Comparison of ENCODE assay signal across 17 cellular contexts in the genomic region with DNA sequence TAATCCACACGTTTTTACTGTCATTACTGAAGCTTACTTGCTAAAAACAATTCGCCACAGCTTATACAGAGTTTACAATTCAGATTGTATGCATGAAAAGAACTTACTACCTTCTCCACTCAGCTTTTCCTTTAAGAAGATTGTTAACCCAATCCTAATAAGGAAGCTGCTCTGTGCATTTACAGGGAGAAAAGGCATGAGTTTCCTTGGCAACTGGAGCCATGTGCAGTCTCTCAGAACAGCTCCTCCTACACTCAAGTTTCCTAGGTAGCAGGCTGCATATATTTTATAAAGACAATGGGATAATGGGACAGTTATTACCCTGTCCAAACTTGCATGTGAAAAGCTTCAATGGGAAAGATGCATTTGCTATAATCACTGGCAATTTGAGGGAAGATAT.
DNase-seq lines count a peak whose midpoint lies in the region; TF ChIP-seq lines count a peak whose summit lies in the region.
"Had no signal": no experiment of that assay in that cellular context is flagged by ENCODE, and none has a peak within 500 bp of the region (broad histone marks: within the 10 kb centered on the region; RNA-seq: fewer than 3 reads in every experiment).

No MANE protein-coding gene starts in this region.

- H3K9me3 ChIP-seq in prostate gland = no peaks in the 10 kb centered on the region
- H3K9me3 ChIP-seq: esophagus muscularis mucosa, upper lobe of right lung had no signal

- intact Hi-C loops in prostate gland (cut with DNase I) = no loop called here
- intact Hi-C loops in activated CD4-positive, alpha-beta memory T cell treated with anti-CD3 and anti-CD28 coated beads for 36 hours (cut with micrococcal nuclease) = no loop called here
- intact Hi-C loops in activated T-helper 2 cell treated with anti-CD3 and anti-CD28 coated beads, Interferon-gamma antibody, Interleukin-2, Interleukin-4, amounts not matched to agents 10 μg/mL and 5 μg/mL and 100 μg/mL, durations not matched to agents 14 hours and 24 hours and 36 hours (cut with micrococcal nuclease) = no loop called here

- no peak overlapping the region for H3K4me3 Mint-ChIP-seq in endothelial cell (ENCODE audit: unreplicated experiment)
- no peak overlapping the region for H3K4me3 Mint-ChIP-seq in activated CD4-positive, alpha-beta memory T cell treated with anti-CD3 and anti-CD28 coated beads for 36 hours
- H3K4me3 Mint-ChIP-seq in activated T-helper 2 cell treated with anti-CD3 and anti-CD28 coated beads, Interferon-gamma antibody, Interleukin-2, Interleukin-4, amounts not matched to agents 10 μg/mL and 5 μg/mL and 100 μg/mL, durations not matched to agents 14 hours and 24 hours and 36 hours (ENCODE audit: low read depth) = no peak overlapping the region
- H3K4me3 Mint-ChIP-seq: activated CD4-positive, alpha-beta T cell treated with anti-CD3 and anti-CD28 coated beads, Interleukin-2, amount 10 ng/mL, durations not matched to agents 24 days and 14 days; naive thymus-derived CD8-positive, alpha-beta T cell had no signal

- CTCF ChIA-PET in activated CD4-positive, alpha-beta memory T cell treated with anti-CD3 and anti-CD28 coated beads for 36 hours (lab: Charles Lee) = no interaction called here

- no peak overlapping the region for H3K27ac ChIP-seq in prostate gland
- H3K27ac ChIP-seq: esophagus muscularis mucosa, spleen, upper lobe of right lung had no signal

- no peak for TF ChIP-seq CTCF in endothelial cell (IDR thresholded peaks at IDR 0.05; ENCODE audit: unreplicated experiment)
- TF ChIP-seq CTCF in prostate gland (IDR thresholded peaks at IDR 0.05) = no peak

- H3K36me3 Mint-ChIP-seq in endothelial cell (ENCODE audit: low read depth, unreplicated experiment) = no peaks in the 10 kb centered on the region
- H3K36me3 Mint-ChIP-seq in activated CD4-positive, alpha-beta memory T cell treated with anti-CD3 and anti-CD28 coated beads for 36 hours = no peaks in the 10 kb centered on the region
- no peaks in the 10 kb centered on the region for H3K36me3 Mint-ChIP-seq in activated T-helper 2 cell treated with anti-CD3 and anti-CD28 coated beads, Interferon-gamma antibody, Interleukin-2, Interleukin-4, amounts not matched to agents 10 μg/mL and 5 μg/mL and 100 μg/mL, durations not matched to agents 14 hours and 24 hours and 36 hours (ENCODE audit: low read depth)
- H3K36me3 Mint-ChIP-seq: naive thymus-derived CD8-positive, alpha-beta T cell had no signal

- no peaks in the 10 kb centered on the region for H3K27me3 ChIP-seq in prostate gland (replicated peaks; ENCODE audit: insufficient read depth)
- H3K27me3 ChIP-seq: esophagus muscularis mucosa, spleen, upper lobe of right lung had no signal

- no peaks in the 10 kb centered on the region for H3K4me1 ChIP-seq in prostate gland (replicated peaks)
- H3K4me1 ChIP-seq: esophagus muscularis mucosa, spleen, upper lobe of right lung had no signal

- 16% methylated on average over 2 of the region's 2 CpGs for WGBS in prostate gland

- H3K27ac Mint-ChIP-seq in endothelial cell (ENCODE audit: unreplicated experiment) = no peak overlapping the region
- H3K27ac Mint-ChIP-seq in activated CD4-positive, alpha-beta memory T cell treated with anti-CD3 and anti-CD28 coated beads for 36 hours = no peak overlapping the region
- no peak overlapping the region for H3K27ac Mint-ChIP-seq in activated T-helper 2 cell treated with anti-CD3 and anti-CD28 coated beads, Interferon-gamma antibody, Interleukin-2, Interleukin-4, amounts not matched to agents 10 μg/mL and 5 μg/mL and 100 μg/mL, durations not matched to agents 14 hours and 24 hours and 36 hours
- H3K27ac Mint-ChIP-seq: activated CD4-positive, alpha-beta T cell treated with anti-CD3 and anti-CD28 coated beads, Interleukin-2, amount 10 ng/mL, durations not matched to agents 24 days and 14 days; naive thymus-derived CD8-positive, alpha-beta T cell had no signal

- H3K4me3 ChIP-seq in prostate gland = no peak overlapping the region
- H3K4me3 ChIP-seq: esophagus muscularis mucosa, spleen, upper lobe of right lung had no signal

- no peaks in the 10 kb centered on the region for H3K36me3 ChIP-seq in prostate gland
- H3K36me3 ChIP-seq: esophagus muscularis mucosa, spleen, upper lobe of right lung had no signal

- POLR2A ChIA-PET in activated CD4-positive, alpha-beta memory T cell treated with anti-CD3 and anti-CD28 coated beads for 36 hours (lab: Charles Lee) = no interaction called here

- DNase-seq in DMS153 (lab: John Stamatoyannopoulos, UW) = peak; percentile 6
- DNase-seq in DMS153 treated with DMSO at 0.1 percent for 48 hours (lab: John Stamatoyannopoulos, UW; ENCODE audit: unreplicated experiment) = no peak
- peak; percentile 57 to 86 for DNase-seq in NCI-H2081 (lab: John Stamatoyannopoulos, UW)
- DNase-seq in endothelial cell (ENCODE audit: low spot score) = peak; percentile 17
- DNase-seq in non-pigmented ciliary epithelial cell (ENCODE audit: low read depth) = peak; percentile 6
- no peak for DNase-seq in prostate gland (ENCODE audit: low spot score)
- no peak for DNase-seq in activated CD4-positive, alpha-beta memory T cell treated with anti-CD3 and anti-CD28 coated beads for 36 hours
- no peak for DNase-seq in activated T-helper 2 cell treated with anti-CD3 and anti-CD28 coated beads, Interferon-gamma antibody, Interleukin-2, Interleukin-4, amounts not matched to agents 10 μg/mL and 5 μg/mL and 100 μg/mL, durations not matched to agents 14 hours and 24 hours and 36 hours (ENCODE audit: low spot score)
- DNase-seq: 8988T; activated CD4-positive, alpha-beta T cell treated with anti-CD3 and anti-CD28 coated beads, Interleukin-2, amount 10 ng/mL, durations not matched to agents 24 days and 14 days; activated gamma-delta T cell treated with Interleukin-2 at 50 U/mL for 16 hours; islet precursor cell; naive thymus-derived CD8-positive, alpha-beta T cell; spleen; T-helper 1 cell; upper lobe of right lung had no signal

- no peaks in the 10 kb centered on the region for H3K4me1 Mint-ChIP-seq in endothelial cell (ENCODE audit: unreplicated experiment)
- H3K4me1 Mint-ChIP-seq in activated CD4-positive, alpha-beta memory T cell treated with anti-CD3 and anti-CD28 coated beads for 36 hours (ENCODE audit: low read depth) = no peaks in the 10 kb centered on the region
- H3K4me1 Mint-ChIP-seq in activated T-helper 2 cell treated with anti-CD3 and anti-CD28 coated beads, Interferon-gamma antibody, Interleukin-2, Interleukin-4, amounts not matched to agents 10 μg/mL and 5 μg/mL and 100 μg/mL, durations not matched to agents 14 hours and 24 hours and 36 hours (ENCODE audit: low read depth) = no peaks in the 10 kb centered on the region
- H3K4me1 Mint-ChIP-seq: activated CD4-positive, alpha-beta T cell treated with anti-CD3 and anti-CD28 coated beads, Interleukin-2, amount 10 ng/mL, durations not matched to agents 24 days and 14 days; naive thymus-derived CD8-positive, alpha-beta T cell had no signal

- H3K9me3 Mint-ChIP-seq in endothelial cell (ENCODE audit: unreplicated experiment) = no peaks in the 10 kb centered on the region
- peaks cover 2% of the 10 kb centered on the region for H3K9me3 Mint-ChIP-seq in activated CD4-positive, alpha-beta memory T cell treated with anti-CD3 and anti-CD28 coated beads for 36 hours
- peaks cover 5% of the 10 kb centered on the region for H3K9me3 Mint-ChIP-seq in activated T-helper 2 cell treated with anti-CD3 and anti-CD28 coated beads, Interferon-gamma antibody, Interleukin-2, Interleukin-4, amounts not matched to agents 10 μg/mL and 5 μg/mL and 100 μg/mL, durations not matched to agents 14 hours and 24 hours and 36 hours
- H3K9me3 Mint-ChIP-seq: activated CD4-positive, alpha-beta T cell treated with anti-CD3 and anti-CD28 coated beads, Interleukin-2, amount 10 ng/mL, durations not matched to agents 24 days and 14 days had no signal

- TF ChIP-seq POLR2A in prostate gland (IDR thresholded peaks at IDR 0.05) = no peak

- H3K27me3 Mint-ChIP-seq in endothelial cell (ENCODE audit: unreplicated experiment) = no peaks in the 10 kb centered on the region
- no peaks in the 10 kb centered on the region for H3K27me3 Mint-ChIP-seq in activated CD4-positive, alpha-beta memory T cell treated with anti-CD3 and anti-CD28 coated beads for 36 hours
- no peaks in the 10 kb centered on the region for H3K27me3 Mint-ChIP-seq in activated T-helper 2 cell treated with anti-CD3 and anti-CD28 coated beads, Interferon-gamma antibody, Interleukin-2, Interleukin-4, amounts not matched to agents 10 μg/mL and 5 μg/mL and 100 μg/mL, durations not matched to agents 14 hours and 24 hours and 36 hours (ENCODE audit: low read depth)
- H3K27me3 Mint-ChIP-seq: activated CD4-positive, alpha-beta T cell treated with anti-CD3 and anti-CD28 coated beads, Interleukin-2, amount 10 ng/mL, durations not matched to agents 24 days and 14 days; naive thymus-derived CD8-positive, alpha-beta T cell had no signal

Comparison
In these comparisons a context has a peak if more than half of its experiments do, and no peak if none do; other contexts are left out.
1. DNase-seq: peak in DMS153 (single experiment), NCI-H2081 (2 of 2), endothelial cell (single experiment) and non-pigmented ciliary epithelial cell (single experiment); none in DMS153 treated with DMSO at 0.1 percent for 48 hours (single experiment), prostate gland (single experiment), activated CD4-positive, alpha-beta memory T cell treated with anti-CD3 and anti-CD28 coated beads for 36 hours (single experiment) and activated T-helper 2 cell treated with anti-CD3 and anti-CD28 coated beads, Interferon-gamma antibody, Interleukin-2, Interleukin-4, amounts not matched to agents 10 μg/mL and 5 μg/mL and 100 μg/mL, durations not matched to agents 14 hours and 24 hours and 36 hours (single experiment).